21 cellular contexts compared by ENCODE assay signal in the genomic region with DNA sequence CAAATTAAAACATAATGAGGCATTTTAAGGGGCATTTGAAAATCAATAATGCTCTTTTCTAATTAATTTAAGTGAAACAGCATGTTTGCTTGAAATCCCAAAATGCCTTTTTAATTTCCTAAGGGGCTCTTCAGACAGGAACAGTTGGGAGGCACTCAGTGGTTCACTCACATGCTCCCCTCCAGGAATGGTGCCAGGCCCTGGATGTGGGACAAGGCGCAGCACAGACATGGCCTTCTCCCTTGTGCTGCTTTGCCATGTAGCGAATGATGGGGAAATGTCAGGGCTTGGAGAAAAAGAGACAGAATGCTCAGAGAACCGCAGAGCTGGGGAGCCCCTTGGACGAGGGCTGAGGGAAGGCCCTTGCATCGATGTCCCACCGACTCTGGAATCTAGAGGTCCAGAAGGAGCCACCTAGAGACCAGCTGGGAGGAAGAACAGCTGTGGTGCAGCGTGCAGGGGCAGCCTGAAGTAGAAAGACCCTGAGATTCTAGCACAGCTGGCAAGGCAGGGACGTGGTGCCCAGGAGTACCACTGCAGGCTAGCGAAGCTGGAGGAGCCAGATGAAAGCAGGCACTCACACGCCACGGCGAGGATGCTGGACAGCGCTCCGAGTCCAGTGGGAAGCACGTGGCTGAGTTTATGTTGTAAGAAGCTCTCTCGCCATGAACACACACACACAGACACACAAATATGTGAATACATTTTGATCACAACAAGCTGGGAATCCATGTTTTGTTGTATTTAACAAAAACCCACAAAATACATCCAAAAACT. TPM values are rescaled to one million over a fixed set of nuclear protein-coding genes. Genes with fewer than 3 reads are reported as not detected.
A peak's percentile ranks its signal among the peaks of the same experiment; 100 is the strongest.
DNase-seq lines count a peak whose midpoint lies in the region; ATAC-seq, FAIRE-seq and TF ChIP-seq lines count a peak whose summit lies in the region.
"Had no signal": no experiment of that assay in that cellular context is flagged by ENCODE, and none has a peak within 500 bp of the region (broad histone marks: within the 10 kb centered on the region; RNA-seq: fewer than 3 reads in every experiment).

No MANE protein-coding gene starts in this region.

- H2AFZ ChIP-seq in SK-N-SH (ENCODE audit: low read depth): no peak overlapping the region
- no peak overlapping the region for H2AFZ ChIP-seq in hepatocyte

- no peak overlapping the region for H3K27ac ChIP-seq in SK-N-SH (ENCODE audit: low read depth in 2 of 2, low read length in 1 of 2)
- H3K27ac ChIP-seq in hepatocyte: no peak overlapping the region
- no peak overlapping the region for H3K27ac ChIP-seq in thyroid gland
- H3K27ac ChIP-seq: A549, lower lobe of right lung, prostate gland had no signal

- no peak overlapping the region for H3K9ac ChIP-seq in SK-N-SH

- H4K20me1 ChIP-seq in SK-N-SH (ENCODE audit: insufficient read depth) (no peaks in the 10 kb centered on the region), hepatocyte (ENCODE audit: insufficient read depth, poor library complexity, severe bottlenecking) (no peaks in the 10 kb centered on the region)

- H3K9me2 ChIP-seq in SK-N-SH (no peaks in the 10 kb centered on the region), hepatocyte (replicated peaks; ENCODE audit: insufficient read depth) (no peaks in the 10 kb centered on the region)

- CTCF ChIA-PET in SK-N-SH (lab: Yijun Ruan, JAX): no interaction called here

- H3K4me2 ChIP-seq in SK-N-SH: no peak overlapping the region
- H3K4me2 ChIP-seq in hepatocyte: no peak overlapping the region
- H3K4me2 ChIP-seq: A549 had no signal

- H3F3A ChIP-seq in SK-N-SH (replicated peaks; ENCODE audit: insufficient read depth): no peaks in the 10 kb centered on the region

- no peak for TF ChIP-seq POLR2A in thyroid gland (IDR thresholded peaks at IDR 0.05)
- no peak for TF ChIP-seq POLR2A in lower leg skin (IDR thresholded peaks at IDR 0.05)

- intact Hi-C loops in thyroid gland (cut with DNase I): no loop called here
- intact Hi-C loops in lower leg skin (cut with DNase I; ENCODE audit: low total_unique reads): no loop called here

- TF ChIP-seq EP300 in SK-N-SH (IDR thresholded peaks at IDR 0.05; ENCODE audit: borderline replicate concordance in 1 of 2, low read depth in 1 of 2, low read length in 1 of 2): no peak

- no peak for ATAC-seq in SK-N-SH treated with all-trans-retinoic acid at 6 μM for 48 hours
- ATAC-seq: CD8-positive, alpha-beta T cell; lower lobe of right lung had no signal

- in situ Hi-C loops in SK-MEL-5 (cut with HindIII; ENCODE audit: low pct_unique_long_range_greater_than_20kb, low sequenced_read_pairs): no loop called here

- H3K79me2 ChIP-seq in SK-N-SH (ENCODE audit: insufficient read depth) (no peaks in the 10 kb centered on the region), hepatocyte (no peaks in the 10 kb centered on the region)

- no peak overlapping the region for H3K4me3 ChIP-seq in SK-N-SH (ENCODE audit: low read depth in 2 of 2, low read length in 1 of 2)
- no peak overlapping the region for H3K4me3 ChIP-seq in hepatocyte
- H3K4me3 ChIP-seq in thyroid gland (replicated peaks in 1 of 3): no peak overlapping the region
- no peak overlapping the region for H3K4me3 ChIP-seq in lower leg skin (ENCODE audit: low read depth, poor library complexity, severe bottlenecking)
- H3K4me3 ChIP-seq: A549, lower lobe of right lung, prostate gland had no signal

- TF ChIP-seq CTCF in SK-N-SH (IDR thresholded peaks at IDR 0.05): no peak
- TF ChIP-seq CTCF in hepatocyte (IDR thresholded peaks at IDR 0.05; ENCODE audit: poor library complexity): no peak
- no peak for TF ChIP-seq CTCF in thyroid gland (IDR thresholded peaks at IDR 0.05)
- TF ChIP-seq CTCF in lower leg skin (IDR thresholded peaks at IDR 0.05): no peak

- H3K36me3 ChIP-seq in SK-N-SH (replicated peaks in 1 of 2; ENCODE audit: control insufficient read depth in 1 of 2, insufficient read depth in 2 of 2, low read length in 1 of 2): no peaks in the 10 kb centered on the region
- no peaks in the 10 kb centered on the region for H3K36me3 ChIP-seq in hepatocyte (replicated peaks; ENCODE audit: insufficient read depth, low read depth)
- H3K36me3 ChIP-seq in thyroid gland: no peaks in the 10 kb centered on the region
- H3K36me3 ChIP-seq: lower lobe of right lung, prostate gland had no signal

- H3K9me3 ChIP-seq in SK-N-SH (no peaks in the 10 kb centered on the region), hepatocyte (ENCODE audit: low read depth) (no peaks in the 10 kb centered on the region), thyroid gland (no peaks in the 10 kb centered on the region)
- H3K9me3 ChIP-seq: A549, lower lobe of right lung, prostate gland had no signal

- no peak for FAIRE-seq in HTR-8/SVneo (lab: Jason Lieb, UNC)
- FAIRE-seq: A549 had no signal

- 73% methylated on average over 13 of the region's 16 CpGs for WGBS in SK-N-SH (ENCODE audit: low lambda C conversion rate)
- WGBS in hepatocyte (ENCODE audit: low lambda C conversion rate, missing lambda C conversion rate): 78% methylated on average over 16 of the region's 16 CpGs
- WGBS in thyroid gland, 2 donors: 62 to 68% methylated on average over 16 of the region's 16 CpGs
- 53 to 69% methylated on average over 14 to 16 of the region's 16 CpGs for WGBS in lower leg skin, 2 donors

- no peaks in the 10 kb centered on the region; a peak in 1 of 4 replicates for H3K4me1 ChIP-seq in SK-N-SH (ENCODE audit: control insufficient read depth in 1 of 2, insufficient read depth in 2 of 2, low read depth in 1 of 2, low read length in 1 of 2)
- no peaks in the 10 kb centered on the region for H3K4me1 ChIP-seq in hepatocyte (ENCODE audit: insufficient read depth)
- no peaks in the 10 kb centered on the region for H3K4me1 ChIP-seq in thyroid gland
- H3K4me1 ChIP-seq: A549, lower lobe of right lung, prostate gland had no signal

- H3K27me3 ChIP-seq in SK-N-SH (ENCODE audit: insufficient read depth) (no peaks in the 10 kb centered on the region), hepatocyte (no peaks in the 10 kb centered on the region), thyroid gland (no peaks in the 10 kb centered on the region)

- POLR2A ChIA-PET in SK-N-SH (lab: Yijun Ruan, JAX): no interaction called here

- DNase-seq in SK-N-SH (no peak), SK-MEL-5 (ENCODE audit: low read depth, low spot score) (peak; percentile 26), hepatocyte (ENCODE audit: low spot score) (peak; percentile 13), thyroid gland (peak; percentile 89 to 91), NCI-H2081 (lab: John Stamatoyannopoulos, UW) (no peak), HTR-8/SVneo (ENCODE audit: insufficient read length, low spot score) (no peak), lower leg skin (ENCODE audit: low spot score in 2 of 2) (no peak)
- DNase-seq: activated B cell treated with CpG ODN at 0.5 μM for 24 hours; amniotic stem cell; CD8-positive, alpha-beta T cell; foreskin melanocyte; lower lobe of right lung; naive B cell; NCI-H1694 treated with DMSO at 0.1 percent for 48 hours; NCI-H748 treated with DMSO at 0.1 percent for 48 hours; stimulated activated CD4-positive, alpha-beta T cell treated with anti-CD3 and anti-CD28 coated beads, Interleukin-12 subunit alpha, Interleukin-12 subunit beta, amount 100 ng/mL, for 4 hours; stimulated activated naive CD4-positive, alpha-beta T cell; trophoblast cell had no signal

- TF ChIP-seq RAD21 in SK-N-SH (IDR thresholded peaks at IDR 0.05; ENCODE audit: low read length): no peak

TF ChIP-seq in SK-N-SH treated with all-trans-retinoic acid at 6 μM for 48 hours, 23 proteins besides CTCF, POLR2A, EP300 and RAD21 (continues in another document):
- TF ChIP-seq TOX (CRISPR knock-in tag; IDR thresholded peaks at IDR 0.05; ENCODE audit: borderline replicate concordance) (no peak), ZFP3 (CRISPR knock-in tag; IDR thresholded peaks at IDR 0.05) (no peak), ISL1 (CRISPR knock-in tag; IDR thresholded peaks at IDR 0.05) (no peak), PPARA (CRISPR knock-in tag; IDR thresholded peaks at IDR 0.05; ENCODE audit: borderline replicate concordance) (no peak), ZFP30 (CRISPR knock-in tag; IDR thresholded peaks at IDR 0.05) (no peak), ARNTL (CRISPR knock-in tag; IDR thresholded peaks at IDR 0.05; ENCODE audit: borderline replicate concordance, low read depth) (no peak)
- TF ChIP-seq, protein P1, sequence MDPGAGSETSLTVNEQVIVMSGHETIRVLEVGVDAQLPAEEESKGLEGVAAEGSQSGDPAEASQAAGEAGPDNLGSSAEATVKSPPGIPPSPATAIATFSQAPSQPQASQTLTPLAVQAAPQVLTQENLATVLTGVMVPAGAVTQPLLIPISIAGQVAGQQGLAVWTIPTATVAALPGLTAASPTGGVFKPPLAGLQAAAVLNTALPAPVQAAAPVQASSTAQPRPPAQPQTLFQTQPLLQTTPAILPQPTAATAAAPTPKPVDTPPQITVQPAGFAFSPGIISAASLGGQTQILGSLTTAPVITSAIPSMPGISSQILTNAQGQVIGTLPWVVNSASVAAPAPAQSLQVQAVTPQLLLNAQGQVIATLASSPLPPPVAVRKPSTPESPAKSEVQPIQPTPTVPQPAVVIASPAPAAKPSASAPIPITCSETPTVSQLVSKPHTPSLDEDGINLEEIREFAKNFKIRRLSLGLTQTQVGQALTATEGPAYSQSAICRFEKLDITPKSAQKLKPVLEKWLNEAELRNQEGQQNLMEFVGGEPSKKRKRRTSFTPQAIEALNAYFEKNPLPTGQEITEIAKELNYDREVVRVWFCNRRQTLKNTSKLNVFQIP (CRISPR knock-in tag; IDR thresholded peaks at IDR 0.05; ENCODE audit: borderline replicate concordance, low read depth): no peak

RNA-seq across cellular contexts. Expression of a gene that starts 27.0 kb away (rescaled TPM):
- polyA plus RNA-seq in SK-N-SH (2012; rRNA removed) (5.2 and 5.5 TPM in 2 replicates), hepatocyte (15.3 and 16.3 TPM in 2 replicates)
- polyA plus RNA-seq in SK-N-SH (2012; cell fraction: cytosol; rRNA removed): 5.7 TPM in 2 replicates
- 3.0 and 3.1 TPM in 2 replicates for polyA plus RNA-seq in SK-N-SH (2012; cell fraction: nucleus; rRNA removed)
- total RNA-seq in SK-MEL-5 (2014; rRNA removed; shearing (Covaris generic)): 10.1 and 11.2 TPM in 2 replicates
- 12.1 and 13.2 TPM in 2 replicates for polyA plus RNA-seq in SK-MEL-5 (2015; cell fraction: cytosol; rRNA removed)
- polyA plus RNA-seq in SK-MEL-5 (2015; cell fraction: nucleus; rRNA removed): 4.1 and 6.5 TPM in 2 replicates
- total RNA-seq in hepatocyte (15.0 and 15.1 TPM in 2 replicates), thyroid gland (10 to 100 TPM; 19.6 to 21.7 (median 20.8) TPM), lower leg skin (1 to 10 TPM; 4.6 to 8.8 (median 7.6) TPM)

Comparison
In these comparisons a context has a peak if more than half of its experiments do, and no peak if none do; other contexts are left out.
1. DNase-seq: peak in SK-MEL-5 (single experiment), hepatocyte (single experiment) and thyroid gland (2 of 2); none in SK-N-SH (single experiment), NCI-H2081 (0 of 2), HTR-8/SVneo (single experiment) and lower leg skin (0 of 2).